In the genomic region with DNA sequence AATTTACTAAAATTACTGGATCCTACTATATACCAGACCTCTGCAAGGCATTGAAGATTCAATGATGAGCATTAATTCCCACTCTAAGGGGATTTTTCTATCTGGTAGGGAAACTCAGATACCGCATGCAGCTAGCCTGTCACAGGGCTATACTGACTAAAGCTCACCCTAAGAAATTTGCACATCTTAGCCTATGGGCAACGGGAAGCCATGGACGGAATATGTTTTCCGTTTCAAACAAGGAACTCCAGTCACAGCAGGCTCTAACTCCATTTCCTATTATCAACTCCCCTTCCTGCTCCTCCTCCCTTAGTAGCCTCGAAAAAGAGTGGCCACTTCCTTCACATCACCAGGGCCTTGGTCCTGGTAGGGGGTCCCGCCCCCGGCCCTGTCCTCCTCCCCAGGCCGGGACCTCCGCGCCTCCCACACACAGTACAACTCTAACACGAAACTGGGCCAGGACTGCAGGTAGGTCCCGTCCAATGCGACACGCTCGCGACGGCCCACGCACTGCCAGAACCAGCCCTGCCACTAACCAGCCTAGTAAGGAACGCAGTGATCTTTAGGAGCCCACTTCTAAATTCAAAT, we compare ENCODE assay signal across 1 cellular context.
TF ChIP-seq lines count a peak whose summit lies in the region.

No MANE protein-coding gene starts in this region.

TF ChIP-seq in SK-N-SH, 30 proteins besides CTCF, POLR2A, EP300 and RAD21 (continued from another document):
- TF ChIP-seq NRF1 (IDR thresholded peaks at IDR 0.05; ENCODE audit: low read depth, low read length), result no peak
- TF ChIP-seq, protein P1, sequence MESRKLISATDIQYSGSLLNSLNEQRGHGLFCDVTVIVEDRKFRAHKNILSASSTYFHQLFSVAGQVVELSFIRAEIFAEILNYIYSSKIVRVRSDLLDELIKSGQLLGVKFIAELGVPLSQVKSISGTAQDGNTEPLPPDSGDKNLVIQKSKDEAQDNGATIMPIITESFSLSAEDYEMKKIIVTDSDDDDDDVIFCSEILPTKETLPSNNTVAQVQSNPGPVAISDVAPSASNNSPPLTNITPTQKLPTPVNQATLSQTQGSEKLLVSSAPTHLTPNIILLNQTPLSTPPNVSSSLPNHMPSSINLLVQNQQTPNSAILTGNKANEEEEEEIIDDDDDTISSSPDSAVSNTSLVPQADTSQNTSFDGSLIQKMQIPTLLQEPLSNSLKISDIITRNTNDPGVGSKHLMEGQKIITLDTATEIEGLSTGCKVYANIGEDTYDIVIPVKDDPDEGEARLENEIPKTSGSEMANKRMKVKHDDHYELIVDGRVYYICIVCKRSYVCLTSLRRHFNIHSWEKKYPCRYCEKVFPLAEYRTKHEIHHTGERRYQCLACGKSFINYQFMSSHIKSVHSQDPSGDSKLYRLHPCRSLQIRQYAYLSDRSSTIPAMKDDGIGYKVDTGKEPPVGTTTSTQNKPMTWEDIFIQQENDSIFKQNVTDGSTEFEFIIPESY (IDR thresholded peaks at IDR 0.05; ENCODE audit: borderline replicate concordance, low read depth), result no peak
- TF ChIP-seq, protein P2, sequence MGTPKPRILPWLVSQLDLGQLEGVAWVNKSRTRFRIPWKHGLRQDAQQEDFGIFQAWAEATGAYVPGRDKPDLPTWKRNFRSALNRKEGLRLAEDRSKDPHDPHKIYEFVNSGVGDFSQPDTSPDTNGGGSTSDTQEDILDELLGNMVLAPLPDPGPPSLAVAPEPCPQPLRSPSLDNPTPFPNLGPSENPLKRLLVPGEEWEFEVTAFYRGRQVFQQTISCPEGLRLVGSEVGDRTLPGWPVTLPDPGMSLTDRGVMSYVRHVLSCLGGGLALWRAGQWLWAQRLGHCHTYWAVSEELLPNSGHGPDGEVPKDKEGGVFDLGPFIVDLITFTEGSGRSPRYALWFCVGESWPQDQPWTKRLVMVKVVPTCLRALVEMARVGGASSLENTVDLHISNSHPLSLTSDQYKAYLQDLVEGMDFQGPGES (IDR thresholded peaks at IDR 0.05; ENCODE audit: low read depth, low read length), result no peak
- no peak for TF ChIP-seq RXRA (IDR thresholded peaks at IDR 0.05; ENCODE audit: borderline replicate concordance, low read depth)
- TF ChIP-seq, protein P3, sequence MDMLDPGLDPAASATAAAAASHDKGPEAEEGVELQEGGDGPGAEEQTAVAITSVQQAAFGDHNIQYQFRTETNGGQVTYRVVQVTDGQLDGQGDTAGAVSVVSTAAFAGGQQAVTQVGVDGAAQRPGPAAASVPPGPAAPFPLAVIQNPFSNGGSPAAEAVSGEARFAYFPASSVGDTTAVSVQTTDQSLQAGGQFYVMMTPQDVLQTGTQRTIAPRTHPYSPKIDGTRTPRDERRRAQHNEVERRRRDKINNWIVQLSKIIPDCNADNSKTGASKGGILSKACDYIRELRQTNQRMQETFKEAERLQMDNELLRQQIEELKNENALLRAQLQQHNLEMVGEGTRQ (IDR thresholded peaks at IDR 0.05; ENCODE audit: borderline replicate concordance, low read depth, low read length), result no peak
- no peak for TF ChIP-seq SIN3A (IDR thresholded peaks at IDR 0.05; ENCODE audit: borderline replicate concordance, low read depth, low read length)
